11 cellular contexts compared by ENCODE assay signal in the genomic region with DNA sequence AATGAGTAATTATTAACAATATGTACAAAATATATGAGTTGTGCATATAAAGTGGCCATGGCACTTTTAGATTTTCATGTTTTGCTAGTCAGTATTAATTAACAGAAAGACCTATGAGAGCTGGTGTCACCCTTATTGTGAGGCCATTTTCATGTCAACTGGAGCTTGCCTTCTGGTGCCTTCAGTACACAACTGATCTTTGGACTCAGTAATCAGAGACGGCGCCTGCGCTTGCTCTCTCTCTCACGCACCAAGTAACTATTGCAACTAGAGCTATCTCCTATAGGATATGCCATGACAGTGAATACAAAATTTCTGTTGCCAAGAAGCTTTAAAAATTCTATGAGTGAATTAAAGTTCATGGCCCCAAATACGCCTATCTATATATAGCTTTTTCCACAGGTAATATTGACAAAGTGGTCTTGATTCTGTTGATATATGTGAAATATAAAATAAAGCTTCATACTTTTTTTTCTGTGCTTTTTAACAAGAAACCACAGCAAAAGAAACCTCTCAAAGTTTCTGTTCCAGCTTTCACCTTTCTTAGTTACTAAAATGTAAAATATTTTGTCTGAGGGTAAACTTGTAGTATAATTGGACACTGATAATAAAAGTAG. TPM values are rescaled to one million over a fixed set of nuclear protein-coding genes. Genes with fewer than 3 reads are reported as not detected.
A peak's percentile ranks its signal among the peaks of the same experiment; 100 is the strongest.
DNase-seq lines count a peak whose midpoint lies in the region; FAIRE-seq and TF ChIP-seq lines count a peak whose summit lies in the region.
"Had no signal": no experiment of that assay in that cellular context is flagged by ENCODE, and none has a peak within 500 bp of the region (broad histone marks: within the 10 kb centered on the region; RNA-seq: fewer than 3 reads in every experiment).

No MANE protein-coding gene starts in this region.

- no peaks in the 10 kb centered on the region for H3K27me3 ChIP-seq in OCI-LY3 (ENCODE audit: low read depth, low read length)
- H3K27me3 ChIP-seq in fibroblast of lung (ENCODE audit: control insufficient read depth, insufficient read depth, low read length) = no peaks in the 10 kb centered on the region
- no peaks in the 10 kb centered on the region for H3K27me3 ChIP-seq in skeletal muscle tissue (ENCODE audit: control insufficient read depth in 3 of 3, insufficient read depth in 3 of 3, low read length in 3 of 3)
- H3K27me3 ChIP-seq: upper lobe of right lung had no signal

- H3K4me1 ChIP-seq in OCI-LY3 (ENCODE audit: low read length) (peaks cover 69% of the 10 kb centered on the region), fibroblast of lung (ENCODE audit: control insufficient read depth, extremely low read depth, insufficient read depth, low read length) (peaks cover 16% of the 10 kb centered on the region), skeletal muscle tissue (ENCODE audit: control insufficient read depth in 3 of 3, insufficient read depth in 3 of 3, low read length in 3 of 3) (peaks cover 36 to 60% (median 40%) of the 10 kb centered on the region in 3 donors)

- H3K9ac ChIP-seq in OCI-LY3 (ENCODE audit: low read length) (no peak overlapping the region), fibroblast of lung (ENCODE audit: insufficient read depth, low read length) (no peak overlapping the region), skeletal muscle tissue (ENCODE audit: low read depth in 1 of 3, low read length in 3 of 3) (peak overlapping the region in 1 of 3 donors; percentile 93)

- no peaks in the 10 kb centered on the region for H3K9me3 Mint-ChIP-seq in osteocyte (ENCODE audit: unreplicated experiment)

- H3K4me1 Mint-ChIP-seq in osteocyte (ENCODE audit: unreplicated experiment) = peaks cover 55% of the 10 kb centered on the region

- H2AFZ ChIP-seq in OCI-LY3 (ENCODE audit: low read depth, low read length) = no peak overlapping the region
- no peak overlapping the region for H2AFZ ChIP-seq in fibroblast of lung (ENCODE audit: low read length)

- H3K36me3 ChIP-seq in OCI-LY3 (replicated peaks; ENCODE audit: low read depth, low read length) = no peaks in the 10 kb centered on the region
- no peaks in the 10 kb centered on the region for H3K36me3 ChIP-seq in fibroblast of lung (ENCODE audit: control insufficient read depth, insufficient read depth, low read length)
- no peaks in the 10 kb centered on the region for H3K36me3 ChIP-seq in skeletal muscle tissue (ENCODE audit: control insufficient read depth in 3 of 3, insufficient read depth in 3 of 3, low read length in 3 of 3)
- H3K36me3 ChIP-seq: upper lobe of right lung had no signal

- peak overlapping the region; percentile 94 for H3K4me2 ChIP-seq in OCI-LY3 (ENCODE audit: low read length)
- peak overlapping the region; percentile 86 for H3K4me2 ChIP-seq in fibroblast of lung (ENCODE audit: extremely low read depth, insufficient read depth, low read length)

- TF ChIP-seq POLR2A in GM12891 (IDR thresholded peaks at IDR 0.05; ENCODE audit: low read depth, low read length) = no peak

- H3K9me3 ChIP-seq in OCI-LY3 (ENCODE audit: insufficient read depth, low read length) (no peaks in the 10 kb centered on the region), fibroblast of lung (ENCODE audit: control insufficient read depth, insufficient read depth, low read depth, low read length) (no peaks in the 10 kb centered on the region), skeletal muscle tissue (ENCODE audit: control insufficient read depth in 3 of 3, low read length in 3 of 3) (no peaks in the 10 kb centered on the region)
- H3K9me3 ChIP-seq: upper lobe of right lung had no signal

- no peak overlapping the region for H3K27ac Mint-ChIP-seq in osteocyte (ENCODE audit: unreplicated experiment)

- H4K20me1 ChIP-seq in OCI-LY3 (ENCODE audit: insufficient read depth, low read length) = peaks cover 67% of the 10 kb centered on the region
- H4K20me1 ChIP-seq in fibroblast of lung (ENCODE audit: control insufficient read depth, extremely low read depth, insufficient read depth, low read length) = no peaks in the 10 kb centered on the region

- peaks cover 75% of the 10 kb centered on the region for H3K79me2 ChIP-seq in OCI-LY3 (ENCODE audit: low read length)
- peaks cover 69% of the 10 kb centered on the region for H3K79me2 ChIP-seq in fibroblast of lung (ENCODE audit: control insufficient read depth, insufficient read depth, low read length)

- H3K4me3 Mint-ChIP-seq in osteocyte (ENCODE audit: unreplicated experiment) = no peak overlapping the region

- no peak for TF ChIP-seq CTCF in OCI-LY3 (IDR thresholded peaks at IDR 0.05; ENCODE audit: low read depth, low read length)
- no peak for TF ChIP-seq CTCF in fibroblast of lung (conservative IDR thresholded peaks at IDR 0.05 in 1 of 2, IDR thresholded peaks at IDR 0.05 in 1 of 2; ENCODE audit: low read depth in 1 of 2, low read length in 2 of 2)
- TF ChIP-seq CTCF in osteocyte (IDR thresholded peaks at IDR 0.05) = no peak

- peaks cover 3% of the 10 kb centered on the region for H3K36me3 Mint-ChIP-seq in osteocyte (ENCODE audit: unreplicated experiment)

- no peak for FAIRE-seq in GM12891 (lab: Jason Lieb, UNC)
- FAIRE-seq: A204.1 had no signal

- DNase-seq in NCI-H82 (lab: John Stamatoyannopoulos, UW) (peak; percentile 59), NCI-H82 treated with DMSO at 0.1 percent for 48 hours (lab: John Stamatoyannopoulos, UW; ENCODE audit: unreplicated experiment) (no peak), fibroblast of lung (ENCODE audit: low read depth in 2 of 2) (no peak), osteocyte (ENCODE audit: extremely low spot score, unreplicated experiment) (no peak), GM12891 (ENCODE audit: insufficient read length, low spot score) (no peak)
- DNase-seq in effector CD8-positive, alpha-beta T cell (lab: John Stamatoyannopoulos, UW) = no peak
- DNase-seq: activated CD4-positive, alpha-beta T cell treated with anti-CD3 and anti-CD28 coated beads for 4 hours; upper lobe of right lung had no signal

- H3K27me3 Mint-ChIP-seq in osteocyte (ENCODE audit: unreplicated experiment) = no peaks in the 10 kb centered on the region

- H3K27ac ChIP-seq in OCI-LY3 (ENCODE audit: low read length) = no peak overlapping the region
- no peak overlapping the region for H3K27ac ChIP-seq in fibroblast of lung (ENCODE audit: insufficient read depth, low read length)
- H3K27ac ChIP-seq in skeletal muscle tissue (ENCODE audit: low read depth, low read length) = peak overlapping the region; percentile 98
- H3K27ac ChIP-seq: upper lobe of right lung had no signal

- H3K4me3 ChIP-seq in OCI-LY3 (ENCODE audit: low read length) = peak overlapping the region; percentile 97
- peak overlapping the region in 1 of 4 experiments; percentile 90 for H3K4me3 ChIP-seq in fibroblast of lung (replicated peaks in 1 of 4; ENCODE audit: control extremely low read depth in 1 of 4, insufficient read depth in 1 of 4, low read depth in 3 of 4, low read length in 4 of 4)
- no peak overlapping the region for H3K4me3 ChIP-seq in skeletal muscle tissue (ENCODE audit: low read length in 3 of 3)
- H3K4me3 ChIP-seq: upper lobe of right lung had no signal

TF ChIP-seq in GM12891, 5 proteins besides CTCF, POLR2A, EP300 and RAD21:
- TF ChIP-seq PAX5 (IDR thresholded peaks at IDR 0.05; ENCODE audit: insufficient read depth, low read length, severe bottlenecking) (no peak), POLR2AphosphoS5 (IDR thresholded peaks at IDR 0.05; ENCODE audit: low read depth, low read length) (no peak), SPI1 (IDR thresholded peaks at IDR 0.05; ENCODE audit: low read depth, low read length) (no peak), TAF1 (IDR thresholded peaks at IDR 0.05; ENCODE audit: low read depth, low read length) (no peak), POU2F2 (IDR thresholded peaks at IDR 0.05; ENCODE audit: low read depth, low read length) (no peak)

RNA-seq across cellular contexts. Expression of a gene that starts 2.9 kb away (rescaled TPM):
- total RNA-seq in fibroblast of lung = 8.0 and 15.2 TPM in 2 replicates
- 16.5 and 20.7 TPM in 2 replicates for polyA plus RNA-seq in fibroblast of lung
- 17.3 and 17.4 TPM in 2 replicates for polyA plus RNA-seq in fibroblast of lung (2012)
- polyA minus RNA-seq in fibroblast of lung (ENCODE audit: low replicate concordance) = 12.3 and 14.1 TPM in 2 replicates
- 9.4 TPM for total RNA-seq in skeletal muscle tissue
- 15.5 and 17.4 TPM in 2 replicates for total RNA-seq in osteocyte
- 16.5 TPM for polyA plus RNA-seq in GM12891 (2012; ENCODE audit: low read depth, missing spikeins)
